In genomic region chr14:90331497-90332270, GRCh38 we compare ENCODE assay signal across 8 cellular contexts. TPM values are rescaled to one million over a fixed set of nuclear protein-coding genes. Genes with fewer than 3 reads are reported as not detected.
DNase-seq lines count a peak whose midpoint lies in the region; ATAC-seq and TF ChIP-seq lines count a peak whose summit lies in the region.

A gene with protein sequence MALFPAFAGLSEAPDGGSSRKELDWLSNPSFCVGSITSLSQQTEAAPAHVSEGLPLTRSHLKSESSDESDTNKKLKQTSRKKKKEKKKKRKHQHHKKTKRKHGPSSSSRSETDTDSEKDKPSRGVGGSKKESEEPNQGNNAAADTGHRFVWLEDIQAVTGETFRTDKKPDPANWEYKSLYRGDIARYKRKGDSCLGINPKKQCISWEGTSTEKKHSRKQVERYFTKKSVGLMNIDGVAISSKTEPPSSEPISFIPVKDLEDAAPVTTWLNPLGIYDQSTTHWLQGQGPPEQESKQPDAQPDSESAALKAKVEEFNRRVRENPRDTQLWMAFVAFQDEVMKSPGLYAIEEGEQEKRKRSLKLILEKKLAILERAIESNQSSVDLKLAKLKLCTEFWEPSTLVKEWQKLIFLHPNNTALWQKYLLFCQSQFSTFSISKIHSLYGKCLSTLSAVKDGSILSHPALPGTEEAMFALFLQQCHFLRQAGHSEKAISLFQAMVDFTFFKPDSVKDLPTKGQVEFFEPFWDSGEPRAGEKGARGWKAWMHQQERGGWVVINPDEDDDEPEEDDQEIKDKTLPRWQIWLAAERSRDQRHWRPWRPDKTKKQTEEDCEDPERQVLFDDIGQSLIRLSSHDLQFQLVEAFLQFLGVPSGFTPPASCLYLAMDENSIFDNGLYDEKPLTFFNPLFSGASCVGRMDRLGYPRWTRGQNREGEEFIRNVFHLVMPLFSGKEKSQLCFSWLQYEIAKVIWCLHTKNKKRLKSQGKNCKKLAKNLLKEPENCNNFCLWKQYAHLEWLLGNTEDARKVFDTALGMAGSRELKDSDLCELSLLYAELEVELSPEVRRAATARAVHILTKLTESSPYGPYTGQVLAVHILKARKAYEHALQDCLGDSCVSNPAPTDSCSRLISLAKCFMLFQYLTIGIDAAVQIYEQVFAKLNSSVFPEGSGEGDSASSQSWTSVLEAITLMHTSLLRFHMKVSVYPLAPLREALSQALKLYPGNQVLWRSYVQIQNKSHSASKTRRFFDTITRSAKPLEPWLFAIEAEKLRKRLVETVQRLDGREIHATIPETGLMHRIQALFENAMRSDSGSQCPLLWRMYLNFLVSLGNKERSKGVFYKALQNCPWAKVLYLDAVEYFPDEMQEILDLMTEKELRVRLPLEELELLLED (minus strand): TSS chr14:90331941. CDS start chr14:90331904, 37 bp downstream.

- H3K36me3 ChIP-seq in mucosa of rectum (ENCODE audit: control insufficient read depth in 2 of 2, insufficient read depth in 2 of 2, low read length in 2 of 2): no peaks in the 10 kb centered on the region

- peak within 1 kb of the TSS; percentile 67 to 83 for H3K27ac ChIP-seq in mucosa of rectum (ENCODE audit: low read depth in 2 of 2, low read length in 2 of 2)

- no peaks in the 10 kb centered on the region for H3K27me3 ChIP-seq in mucosa of rectum (ENCODE audit: control insufficient read depth in 2 of 2, insufficient read depth in 2 of 2, low read length in 2 of 2)

- H3K4me1 ChIP-seq in mucosa of rectum (ENCODE audit: control insufficient read depth in 2 of 2, insufficient read depth in 2 of 2, low read length in 2 of 2): peaks cover 3% of the 10 kb centered on the region in 2 donors

- no peaks in the 10 kb centered on the region for H3K9me3 ChIP-seq in mucosa of rectum (ENCODE audit: control insufficient read depth in 2 of 2, low read length in 2 of 2)

- H3K9ac ChIP-seq in mucosa of rectum (ENCODE audit: low read depth in 1 of 2, low read length in 2 of 2): peak within 1 kb of the TSS; percentile 74 to 95

- peak; percentile 97 for DNase-seq in DMS79 (lab: John Stamatoyannopoulos, UW)
- peak; percentile 98 for DNase-seq in KG1 (lab: John Stamatoyannopoulos, UW)
- DNase-seq in activated T-cell treated with anti-CD3 and anti-CD28 coated beads, Interleukin-2, amount 50 U/mL, for 1 hour: peak; percentile 90
- DNase-seq in erythroblast (lab: John Stamatoyannopoulos, UW): peak; percentile 97 to 98
- DNase-seq in stimulated activated CD8-positive, alpha-beta memory T cell treated with anti-CD3 and anti-CD28 coated beads, Interleukin-4, amount 100 ng/mL, for 4 hours (ENCODE audit: low read depth in 2 of 2, low spot score in 1 of 2): peak; percentile 95

- ATAC-seq in GM21737 (IDR thresholded peaks at IDR 0.05; ENCODE audit: unreplicated experiment): peak; percentile 97

- peak within 1 kb of the TSS; percentile 83 to 94 for H3K4me3 ChIP-seq in mucosa of rectum (ENCODE audit: low read length in 2 of 2)

- peak; percentile 70 for TF ChIP-seq POLR2A in erythroblast (IDR thresholded peaks at IDR 0.05; ENCODE audit: low read length)

TF ChIP-seq in PFSK-1, 5 proteins besides CTCF, POLR2A, EP300 and RAD21:
- no peak for TF ChIP-seq FOXP2 (optimal IDR thresholded peaks at IDR 0.05; ENCODE audit: borderline replicate concordance, extremely low read depth, extremely low read length, insufficient read depth)
- 0 out of 2 replicates have a peak, but pooled peaks have one; percentile 58 for TF ChIP-seq TAF1 (IDR thresholded peaks at IDR 0.05; ENCODE audit: borderline replicate concordance, insufficient read depth, low read length)
- TF ChIP-seq POLR2AphosphoS5 (IDR thresholded peaks at IDR 0.05; ENCODE audit: low read depth, low read length): peak; percentile 65; the same call in 1 of the 2 replicates
- TF ChIP-seq SIN3A (IDR thresholded peaks at IDR 0.05; ENCODE audit: borderline replicate concordance, insufficient read depth, low read length): no peak
- TF ChIP-seq REST (IDR thresholded peaks at IDR 0.05; ENCODE audit: insufficient read depth in 1 of 2, low read depth in 2 of 2, low read length in 2 of 2): no peak
TF ChIP-seq in PFSK-1: peak in this region for 2.

RNA-seq across cellular contexts. Expression of the gene that starts here (rescaled TPM):
- 7.6 TPM for polyA plus RNA-seq in PFSK-1 (2012; ENCODE audit: insufficient read length, low read depth)

Comparison
In these comparisons a context has a peak if more than half of its experiments do, and no peak if none do; other contexts are left out.
1. Peak in every context shown above with its lines: DNase-seq, ATAC-seq, H3K4me3 ChIP-seq and H3K27ac ChIP-seq.